ENCODE assay signal across 39 cellular contexts in genomic region chr10:25974897-25975459, GRCh38. TPM values are rescaled to one million over a fixed set of nuclear protein-coding genes. Genes with fewer than 3 reads are reported as not detected.
"Had no signal": no experiment of that assay in that cellular context is flagged by ENCODE, and none has a peak within 500 bp of the region (broad histone marks: within the 10 kb centered on the region; RNA-seq: fewer than 3 reads in every experiment).

No MANE protein-coding gene starts in this region.

- H3K9me3 Mint-ChIP-seq: activated CD4-positive, alpha-beta memory T cell treated with anti-CD3 and anti-CD28 coated beads for 36 hours; activated CD4-positive, alpha-beta T cell treated with anti-CD3 and anti-CD28 coated beads, Interleukin-2, amount 10 ng/mL, durations not matched to agents 24 days and 14 days; activated T-cell treated with anti-CD3 and anti-CD28 coated beads, Interleukin-2, amount 50 U/mL, for 24 hours; stimulated activated naive B cell treated with anti-CD40 and anti-IgM and Interleukin-4, amounts not matched to agents 10 μg/mL and 1 μg/mL and 100 μg/mL, for 72 hours had no signal

- H3K4me1 ChIP-seq: body of pancreas, gastrocnemius medialis, lower lobe of right lung, sigmoid colon, stomach, thyroid gland had no signal

- H3K36me3 Mint-ChIP-seq: activated CD4-positive, alpha-beta memory T cell treated with anti-CD3 and anti-CD28 coated beads for 36 hours; natural killer cell treated with Interleukin-12 subunit alpha and Interleukin-12 subunit beta and Interleukin-15 and Interleukin-18, amount 100 ng/mL, for 72 hours; stimulated activated naive B cell treated with anti-CD40 and anti-IgM and Interleukin-4, amounts not matched to agents 10 μg/mL and 1 μg/mL and 100 μg/mL, for 72 hours had no signal

- H3K36me3 ChIP-seq: gastrocnemius medialis, lower lobe of right lung, sigmoid colon, stomach, thyroid gland, WERI-Rb-1 had no signal

- H3K27ac Mint-ChIP-seq: activated CD4-positive, alpha-beta memory T cell treated with anti-CD3 and anti-CD28 coated beads for 36 hours; activated CD4-positive, alpha-beta T cell treated with anti-CD3 and anti-CD28 coated beads, Interleukin-2, amount 10 ng/mL, durations not matched to agents 24 days and 14 days; activated T-cell treated with anti-CD3 and anti-CD28 coated beads, Interleukin-2, amount 50 U/mL, for 24 hours; natural killer cell treated with Interleukin-12 subunit alpha and Interleukin-12 subunit beta and Interleukin-15 and Interleukin-18, amount 100 ng/mL, for 72 hours; stimulated activated naive B cell treated with anti-CD40 and anti-IgM and Interleukin-4, amounts not matched to agents 10 μg/mL and 1 μg/mL and 100 μg/mL, for 72 hours; T-helper 17 cell had no signal

- H3K4me3 ChIP-seq: body of pancreas, coronary artery, dorsolateral prefrontal cortex, gastrocnemius medialis, lower lobe of right lung, mucosa of descending colon, sigmoid colon, stomach, thyroid gland had no signal

- H3K27me3 Mint-ChIP-seq: natural killer cell treated with Interleukin-12 subunit alpha and Interleukin-12 subunit beta and Interleukin-15 and Interleukin-18, amount 100 ng/mL, for 72 hours had no signal

- H3K4me1 Mint-ChIP-seq: activated CD4-positive, alpha-beta T cell treated with anti-CD3 and anti-CD28 coated beads, Interleukin-2, amount 10 ng/mL, durations not matched to agents 24 days and 14 days; stimulated activated naive B cell treated with anti-CD40 and anti-IgM and Interleukin-4, amounts not matched to agents 10 μg/mL and 1 μg/mL and 100 μg/mL, for 72 hours; T-helper 17 cell had no signal

- ATAC-seq: body of pancreas; gastrocnemius medialis; left lobe of liver; lower lobe of right lung; mucosa of descending colon; natural killer cell treated with Interleukin-12 subunit alpha and Interleukin-12 subunit beta and Interleukin-15 and Interleukin-18, amount 100 ng/mL, for 72 hours; stimulated activated naive B cell treated with anti-CD40 and anti-IgM and Interleukin-4, amounts not matched to agents 10 μg/mL and 1 μg/mL and 100 μg/mL, for 72 hours; T-helper 17 cell had no signal

- H3K4me3 Mint-ChIP-seq: activated CD4-positive, alpha-beta memory T cell treated with anti-CD3 and anti-CD28 coated beads for 36 hours; activated CD4-positive, alpha-beta T cell treated with anti-CD3 and anti-CD28 coated beads, Interleukin-2, amount 10 ng/mL, durations not matched to agents 24 days and 14 days; activated T-cell treated with anti-CD3 and anti-CD28 coated beads, Interleukin-2, amount 50 U/mL, for 24 hours; natural killer cell treated with Interleukin-12 subunit alpha and Interleukin-12 subunit beta and Interleukin-15 and Interleukin-18, amount 100 ng/mL, for 72 hours; stimulated activated naive B cell treated with anti-CD40 and anti-IgM and Interleukin-4, amounts not matched to agents 10 μg/mL and 1 μg/mL and 100 μg/mL, for 72 hours; T-helper 17 cell had no signal

- DNase-seq: activated CD4-positive, alpha-beta memory T cell treated with anti-CD3 and anti-CD28 coated beads for 36 hours; activated CD4-positive, alpha-beta T cell treated with anti-CD3 and anti-CD28 coated beads, Interleukin-2, amount 10 ng/mL, durations not matched to agents 24 days and 14 days; activated CD4-positive, CD25-positive, alpha-beta regulatory T cell treated with anti-CD3 and anti-CD28 coated beads, Interleukin-2, amount 50 U/mL, for 72 hours; activated CD8-positive, alpha-beta memory T cell treated with anti-CD3 and anti-CD28 coated beads, Interleukin-2, amount 50 U/mL, for 48 hours; activated gamma-delta T cell; activated naive CD4-positive, alpha-beta T cell treated with anti-CD3 and anti-CD28 coated beads, Interleukin-2, amount 50 U/mL, for 16 hours; activated T-cell treated with anti-CD3 and anti-CD28 coated beads, Interleukin-2, amount 50 U/mL, for 24 hours; amniotic stem cell; body of pancreas; cerebellar nuclear complex; dorsolateral prefrontal cortex; effector memory CD4-positive, alpha-beta T cell; erythroblast; gastrocnemius medialis; glutamatergic neuron; hippocampal formation; kidney glomerular epithelial cell; lower lobe of right lung; mesenchymal stem cell; mucosa of descending colon; posterior cingulate gyrus; retina; sigmoid colon; small intestine; stimulated activated CD4-positive, alpha-beta T cell treated with anti-CD3 and anti-CD28 coated beads, Interleukin-1b, Interleukin-23, amount 100 ng/mL, for 48 hours; stimulated activated CD4-positive, alpha-beta T cell treated with anti-CD3 and anti-CD28 coated beads, Interleukin-4, amount 100 ng/mL, for 4 hours; stimulated activated CD8-positive, alpha-beta memory T cell treated with anti-CD3 and anti-CD28 coated beads, Interleukin-4, amount 100 ng/mL, for 48 hours; stimulated activated naive B cell treated with anti-CD40 and anti-IgM and Interleukin-4, amounts not matched to agents 10 μg/mL and 1 μg/mL and 100 μg/mL, for 72 hours; stomach; T-helper 17 cell; T1000; thyroid gland; WERI-Rb-1 had no signal

- H3K27me3 ChIP-seq: body of pancreas, gastrocnemius medialis, sigmoid colon, stomach, thyroid gland had no signal

- FAIRE-seq: small intestine had no signal

- H3K9me3 ChIP-seq: body of pancreas, gastrocnemius medialis, lower lobe of right lung, mucosa of descending colon, sigmoid colon, stomach, thyroid gland had no signal

- H3K27ac ChIP-seq: body of pancreas, coronary artery, dorsolateral prefrontal cortex, gastrocnemius medialis, lower lobe of right lung, sigmoid colon, stomach, thyroid gland, WERI-Rb-1 had no signal

RNA-seq across cellular contexts. Expression of gene MYO3A, which starts 40.9 kb away (rescaled TPM):
- total RNA-seq: activated CD4-positive, alpha-beta memory T cell treated with anti-CD3 and anti-CD28 coated beads for 36 hours; activated CD4-positive, alpha-beta T cell treated with anti-CD3 and anti-CD28 coated beads, Interleukin-2, amount 10 ng/mL, durations not matched to agents 24 days and 14 days; activated CD8-positive, alpha-beta memory T cell treated with anti-CD3 and anti-CD28 coated beads for 36 hours; myocyte; natural killer cell treated with Interleukin-12 subunit alpha and Interleukin-12 subunit beta and Interleukin-15 and Interleukin-18, amount 100 ng/mL, for 72 hours; osteoblast; T-helper 17 cell had no signal
